8 cellular contexts compared by ENCODE assay signal in the genomic region with DNA sequence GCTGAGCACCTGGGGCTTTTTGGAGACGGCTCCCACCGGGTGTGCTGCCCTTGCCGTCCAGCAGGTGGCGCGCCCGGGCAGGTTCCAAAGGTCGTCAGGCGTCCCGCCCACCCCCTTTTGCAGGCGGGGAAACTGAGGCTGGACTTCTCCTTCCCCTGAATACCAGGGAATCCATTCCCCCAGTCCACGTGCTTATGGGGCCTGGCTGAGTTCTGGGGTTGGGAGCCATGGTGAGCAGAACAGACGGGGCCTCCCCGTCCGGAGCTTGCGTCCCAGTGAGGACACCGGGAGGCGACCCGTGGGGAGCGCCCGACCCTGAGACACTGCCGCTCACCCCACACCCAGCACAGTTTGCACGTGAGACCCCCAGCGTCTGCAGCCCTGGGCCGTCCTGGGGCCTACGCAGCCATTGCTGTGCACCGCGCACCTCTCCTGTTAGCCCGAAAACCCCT. TPM values are rescaled to one million over a fixed set of nuclear protein-coding genes. Genes with fewer than 3 reads are reported as not detected.
DNase-seq lines count a peak whose midpoint lies in the region; ATAC-seq and TF ChIP-seq lines count a peak whose summit lies in the region.
"Had no signal": no experiment of that assay in that cellular context is flagged by ENCODE, and none has a peak within 500 bp of the region (broad histone marks: within the 10 kb centered on the region; RNA-seq: fewer than 3 reads in every experiment).

No MANE protein-coding gene starts in this region.

- H3K27ac ChIP-seq in GM23338 (ENCODE audit: low read depth) (no peak overlapping the region), VCaP (no peak overlapping the region), brain microvascular endothelial cell (no peak overlapping the region), right lobe of liver (no peak overlapping the region)

- in situ Hi-C loops in brain microvascular endothelial cell (cut with HindIII; ENCODE audit: low pct_ligation_motif_present, low sequenced_read_pairs) = no loop called here

- peak; percentile 89 to 90 for TF ChIP-seq CTCF in GM23338 (conservative IDR thresholded peaks at IDR 0.05; ENCODE audit: low read depth in 2 of 2)
- peak; percentile 70 for TF ChIP-seq CTCF in VCaP (conservative IDR thresholded peaks at IDR 0.05)
- TF ChIP-seq CTCF in brain microvascular endothelial cell (IDR thresholded peaks at IDR 0.05; ENCODE audit: low read depth, low read length, missing control alignments) = peak; percentile 94
- peak; percentile 84 to 97 (median 90) for TF ChIP-seq CTCF in right lobe of liver (IDR thresholded peaks at IDR 0.05)

- H3K27ac Mint-ChIP-seq in GM23338 = no peak overlapping the region
- H3K27ac Mint-ChIP-seq: T-helper 1 cell treated with Interleukin-12 subunit alpha and Interleukin-12 subunit beta and Interleukin-4 antibody, amounts not matched to agents 30 μg/mL and 1 μg/mL, for 36 hours had no signal

- H4K20me1 ChIP-seq in GM23338 (replicated peaks; ENCODE audit: insufficient read depth) = no peaks in the 10 kb centered on the region

- DNase-seq in GM23338 (ENCODE audit: low spot score) (peak; percentile 69), brain microvascular endothelial cell (no peak), right lobe of liver (peak in 2 of 3 donors; percentile 68 to 72), MG63 (no peak), NCI-H1436 (lab: John Stamatoyannopoulos, UW) (no peak)
- peak; percentile 22 to 23 for DNase-seq in stimulated activated CD8-positive, alpha-beta memory T cell treated with anti-CD3 and anti-CD28 coated beads, Interleukin-4, amount 100 ng/mL, for 4 hours (ENCODE audit: low read depth in 2 of 2, low spot score in 1 of 2)

- intact Hi-C loops in right lobe of liver (cut with DNase I) = no loop called here

- TF ChIP-seq POLR2A in right lobe of liver (IDR thresholded peaks at IDR 0.05) = no peak

- peaks cover 11% of the 10 kb centered on the region for H3K9me3 Mint-ChIP-seq in GM23338

- no peaks in the 10 kb centered on the region for H3K79me2 ChIP-seq in GM23338 (replicated peaks; ENCODE audit: insufficient read depth)

- no peak overlapping the region for H3K4me3 Mint-ChIP-seq in GM23338
- H3K4me3 Mint-ChIP-seq: T-helper 1 cell treated with Interleukin-12 subunit alpha and Interleukin-12 subunit beta and Interleukin-4 antibody, amounts not matched to agents 30 μg/mL and 1 μg/mL, for 36 hours had no signal

- peaks cover 16% of the 10 kb centered on the region for H3K27me3 Mint-ChIP-seq in GM23338 (ENCODE audit: insufficient read depth, low read depth, poor library complexity)

- no peak overlapping the region for H3K4me2 ChIP-seq in GM23338

- H3K4me3 ChIP-seq in GM23338 (no peak overlapping the region), brain microvascular endothelial cell (ENCODE audit: low read depth, low read length) (no peak overlapping the region), right lobe of liver (no peak overlapping the region), MG63 (no peak overlapping the region)

- H3K4me1 ChIP-seq in GM23338 (ENCODE audit: insufficient read depth) = no peaks in the 10 kb centered on the region
- peaks cover 0 to 24% (median 11%) of the 10 kb centered on the region in 4 donors for H3K4me1 ChIP-seq in right lobe of liver

- peak; percentile 76 for ATAC-seq in GM23338
- ATAC-seq in right lobe of liver = peak; percentile 17 to 35 (median 28)

- H3K27me3 ChIP-seq in GM23338 (ENCODE audit: insufficient read depth) (no peaks in the 10 kb centered on the region), brain microvascular endothelial cell (replicated peaks) (no peaks in the 10 kb centered on the region), right lobe of liver (no peaks in the 10 kb centered on the region), MG63 (no peaks in the 10 kb centered on the region)

- no CpG with 5 or more reads among the region's 28 CpGs for WGBS in right lobe of liver (ENCODE audit: insufficient coverage, low coverage, low lambda C conversion rate, missing lambda C conversion rate)

- H3K36me3 Mint-ChIP-seq in GM23338 (ENCODE audit: low read depth) = peaks cover 8% of the 10 kb centered on the region; the same call in 2 of the 3 replicates

- no peaks in the 10 kb centered on the region for H3K36me3 ChIP-seq in GM23338 (ENCODE audit: insufficient read depth)
- no peaks in the 10 kb centered on the region for H3K36me3 ChIP-seq in brain microvascular endothelial cell (replicated peaks)
- H3K36me3 ChIP-seq in right lobe of liver = no peaks in the 10 kb centered on the region
- no peaks in the 10 kb centered on the region for H3K36me3 ChIP-seq in MG63

- peaks cover 2% of the 10 kb centered on the region; the same call in 2 of the 3 replicates for H3K4me1 Mint-ChIP-seq in GM23338

- H3K9me2 ChIP-seq in GM23338 (ENCODE audit: insufficient read depth) = no peaks in the 10 kb centered on the region

- H3K9me3 ChIP-seq in right lobe of liver (no peaks in the 10 kb centered on the region), MG63 (no peaks in the 10 kb centered on the region)

- no peaks in the 10 kb centered on the region for H3F3A ChIP-seq in GM23338 (replicated peaks; ENCODE audit: low read depth)

- H2AFZ ChIP-seq in GM23338 = no peak overlapping the region; the same call in 1 of the 2 replicates

TF ChIP-seq in GM23338, 12 proteins besides CTCF, POLR2A, EP300 and RAD21 (continues in another document):
- no peak for TF ChIP-seq ZNF462 (CRISPR knock-in tag; IDR thresholded peaks at IDR 0.05)
- TF ChIP-seq ZNF331 (CRISPR knock-in tag; IDR thresholded peaks at IDR 0.05; ENCODE audit: low read depth) = no peak
- no peak for TF ChIP-seq NANOG (IDR thresholded peaks at IDR 0.05; ENCODE audit: borderline replicate concordance)

RNA-seq across cellular contexts. Expression of gene JPH3, which starts 51.8 kb away (rescaled TPM):
- 35.2 and 38.3 TPM in 2 replicates for total RNA-seq in GM23338 (2014; rRNA removed; shearing (Covaris generic))
- 8.4 and 8.8 TPM in 2 replicates for polyA plus RNA-seq in GM23338 (2016; fragmentation: Nextera tagmentation; extraction: Ambion mirVana)
- total RNA-seq in right lobe of liver = under 1 TPM in 2 of 6 experiments, not detected in 4; 0.07 to 0.12 TPM
- total RNA-seq in MG63 (2014; rRNA removed; shearing (Covaris generic); ENCODE audit: low replicate concordance) = 1.3 and 1.7 TPM in 2 replicates

RNA-seq across cellular contexts. Expression of gene ZCCHC14, which starts 57.7 kb away (rescaled TPM):
- total RNA-seq in GM23338 (2014; rRNA removed; shearing (Covaris generic)) = 22.4 and 31.2 TPM in 2 replicates
- polyA plus RNA-seq in GM23338 (2016; fragmentation: Nextera tagmentation; extraction: Ambion mirVana) = 6.8 and 7.6 TPM in 2 replicates
- 10 to 100 TPM; 12.6 to 26.5 (median 17.7) TPM for total RNA-seq in right lobe of liver
- total RNA-seq in MG63 (2014; rRNA removed; shearing (Covaris generic); ENCODE audit: low replicate concordance) = 2.6 and 3.0 TPM in 2 replicates

Comparison
In these comparisons a context has a peak if more than half of its experiments do, and no peak if none do; other contexts are left out.
1. DNase-seq: peak in GM23338 (single experiment), right lobe of liver (2 of 3) and stimulated activated CD8-positive, alpha-beta memory T cell treated with anti-CD3 and anti-CD28 coated beads, Interleukin-4, amount 100 ng/mL, for 4 hours (2 of 2); none in brain microvascular endothelial cell (single experiment), MG63 (single experiment) and NCI-H1436 (single experiment).
2. RNA of gene JPH3, which starts 51.8 kb away (total RNA-seq): 35.2 to 38.3 TPM in GM23338; 1.3 to 1.7 TPM in MG63 and 0.07 to 0.12 TPM in right lobe of liver; every median in the first group is over 10 times any median in the second.
3. Peak in every context shown above with its lines, with median percentiles within 50 percentile points of each other: CTCF ChIP-seq.